9 cellular contexts compared by ENCODE assay signal in genomic region chr11:61680622-61681191, GRCh38. TPM values are rescaled to one million over a fixed set of nuclear protein-coding genes. Genes with fewer than 3 reads are reported as not detected.
DNase-seq lines count a peak whose midpoint lies in the region; ATAC-seq and TF ChIP-seq lines count a peak whose summit lies in the region.
"Had no signal": no experiment of that assay in that cellular context is flagged by ENCODE, and none has a peak within 500 bp of the region (broad histone marks: within the 10 kb centered on the region; RNA-seq: fewer than 3 reads in every experiment).

No MANE protein-coding gene starts in this region.

- H3K79me1 ChIP-seq in mesenchymal stem cell (replicated peaks; ENCODE audit: low read length, poor library complexity, severe bottlenecking), result peaks cover 14% of the 10 kb centered on the region

- peak overlapping the region in 1 of 2 experiments; percentile 15 for H2BK12ac ChIP-seq in mesenchymal stem cell (ENCODE audit: low read length in 2 of 2)

- 63% methylated on average over 30 of the region's 30 CpGs for WGBS in mesenchymal stem cell

- H3K23ac ChIP-seq in mesenchymal stem cell (ENCODE audit: low read length in 2 of 2), result peak overlapping the region in 1 of 2 experiments; percentile 97

- H3K9me3 Mint-ChIP-seq in activated naive CD4-positive, alpha-beta T cell treated with anti-CD3 and anti-CD28 coated beads for 36 hours, result no peaks in the 10 kb centered on the region
- H3K9me3 Mint-ChIP-seq in type B pancreatic cell, result no peaks in the 10 kb centered on the region

- TF ChIP-seq CTCF in breast epithelium (IDR thresholded peaks at IDR 0.05) (no peak), type B pancreatic cell (conservative IDR thresholded peaks at IDR 0.05) (no peak)

- no peak overlapping the region for H2BK15ac ChIP-seq in mesenchymal stem cell (ENCODE audit: low read depth, poor library complexity, severe bottlenecking)

- H3K4me1 Mint-ChIP-seq in activated naive CD4-positive, alpha-beta T cell treated with anti-CD3 and anti-CD28 coated beads for 36 hours (ENCODE audit: low read depth), result peaks cover 3% of the 10 kb centered on the region
- peaks cover 17% of the 10 kb centered on the region for H3K4me1 Mint-ChIP-seq in type B pancreatic cell (ENCODE audit: unreplicated experiment)

- H3K36me3 Mint-ChIP-seq in activated naive CD4-positive, alpha-beta T cell treated with anti-CD3 and anti-CD28 coated beads for 36 hours (ENCODE audit: low read depth), result no peaks in the 10 kb centered on the region
- H3K36me3 Mint-ChIP-seq in type B pancreatic cell, result no peaks in the 10 kb centered on the region

- H2AFZ ChIP-seq in mesenchymal stem cell (ENCODE audit: low read depth, low read length), result peak overlapping the region; percentile 84

- H2AK5ac ChIP-seq in mesenchymal stem cell (ENCODE audit: low read length, severe bottlenecking), result no peak overlapping the region

- peak overlapping the region in 1 of 2 experiments; percentile 89 for H3K14ac ChIP-seq in mesenchymal stem cell (ENCODE audit: low read length in 2 of 2)

- DNase-seq in activated naive CD4-positive, alpha-beta T cell treated with anti-CD3 and anti-CD28 coated beads for 36 hours, result no peak
- DNase-seq in activated naive CD4-positive, alpha-beta T cell treated with Interleukin-2 at 50 U/mL for 16 hours, result no peak
- DNase-seq in breast epithelium (ENCODE audit: low spot score in 2 of 2), result no peak
- no peak for DNase-seq in mesenchymal stem cell
- DNase-seq in type B pancreatic cell (ENCODE audit: extremely low spot score, unreplicated experiment), result no peak
- DNase-seq in cerebellar nuclear complex (lab: John Stamatoyannopoulos, UW), result no peak
- no peak for DNase-seq in stimulated activated CD4-positive, alpha-beta T cell treated with anti-CD3 and anti-CD28 coated beads, Interleukin-15, amount 100 ng/mL, for 24 hours

- H3K27me3 Mint-ChIP-seq in activated naive CD4-positive, alpha-beta T cell treated with anti-CD3 and anti-CD28 coated beads for 36 hours (ENCODE audit: low read depth), result peaks cover 11% of the 10 kb centered on the region
- peaks cover 32% of the 10 kb centered on the region for H3K27me3 Mint-ChIP-seq in type B pancreatic cell

- H3K4me1 ChIP-seq in breast epithelium (no peaks in the 10 kb centered on the region), mesenchymal stem cell (ENCODE audit: control insufficient read depth, insufficient read depth, low read depth, low read length) (peaks cover 46% of the 10 kb centered on the region)

- no peaks in the 10 kb centered on the region for H3K36me3 ChIP-seq in breast epithelium
- no peaks in the 10 kb centered on the region for H3K36me3 ChIP-seq in mesenchymal stem cell (ENCODE audit: control insufficient read depth in 1 of 2, insufficient read depth in 2 of 2, low read depth in 1 of 2, low read length in 2 of 2)

- H3K18ac ChIP-seq in mesenchymal stem cell (ENCODE audit: low read depth in 1 of 2, low read length in 2 of 2), result peak overlapping the region; percentile 12 to 71

- no peak for TF ChIP-seq POLR2A in breast epithelium (IDR thresholded peaks at IDR 0.05)

- peak overlapping the region; percentile 78 for H3K9ac ChIP-seq in mesenchymal stem cell (ENCODE audit: low read length)

- peak overlapping the region; percentile 82 for H3K4me2 ChIP-seq in mesenchymal stem cell (ENCODE audit: low read length, poor library complexity, severe bottlenecking)

- H3K27ac ChIP-seq in breast epithelium (peak overlapping the region; percentile 65 to 79), mesenchymal stem cell (ENCODE audit: low read length, poor library complexity, severe bottlenecking) (no peak overlapping the region)

- H3K4me3 Mint-ChIP-seq in activated naive CD4-positive, alpha-beta T cell treated with anti-CD3 and anti-CD28 coated beads for 36 hours, result peak overlapping the region; percentile 13
- H3K4me3 Mint-ChIP-seq in type B pancreatic cell, result no peak overlapping the region

- intact Hi-C loops in activated naive CD4-positive, alpha-beta T cell treated with anti-CD3 and anti-CD28 coated beads for 36 hours (cut with micrococcal nuclease), result loop anchor here (1.0 kb wide), 2 partner anchors 16 to 53 kb away; no protein-coding TSS in a partner anchor
- intact Hi-C loops in breast epithelium (cut with DNase I; ENCODE audit: low total_unique reads), result no loop called here

- peak overlapping the region; percentile 1 for H4K91ac ChIP-seq in mesenchymal stem cell (ENCODE audit: low read length)

- no peak for ATAC-seq in HG03196 (IDR thresholded peaks at IDR 0.05; ENCODE audit: unreplicated experiment)

- H3K27me3 ChIP-seq in breast epithelium (no peaks in the 10 kb centered on the region), mesenchymal stem cell (ENCODE audit: control insufficient read depth in 1 of 2, insufficient read depth in 1 of 2, low read length in 2 of 2) (peaks cover 14 to 40% of the 10 kb centered on the region in 2 experiments)

- H3K27ac Mint-ChIP-seq in activated naive CD4-positive, alpha-beta T cell treated with anti-CD3 and anti-CD28 coated beads for 36 hours, result no peak overlapping the region
- peak overlapping the region; percentile 72 for H3K27ac Mint-ChIP-seq in type B pancreatic cell

- H2BK5ac ChIP-seq in mesenchymal stem cell (ENCODE audit: low read depth, low read length, poor library complexity, severe bottlenecking), result no peak overlapping the region

- H3K4ac ChIP-seq in mesenchymal stem cell (ENCODE audit: low read depth in 1 of 2, low read length in 2 of 2), result peak overlapping the region; percentile 3 to 57

- H4K8ac ChIP-seq in mesenchymal stem cell (ENCODE audit: low read length), result peak overlapping the region; percentile 41

- H3K9me3 ChIP-seq in breast epithelium, result no peaks in the 10 kb centered on the region
- no peaks in the 10 kb centered on the region for H3K9me3 ChIP-seq in mesenchymal stem cell (ENCODE audit: control insufficient read depth, low read length)

- H3K4me3 ChIP-seq in breast epithelium (peak overlapping the region; percentile 51 to 76 (median 60)), mesenchymal stem cell (ENCODE audit: insufficient read depth in 1 of 2, low read depth in 1 of 2, low read length in 2 of 2) (peak overlapping the region; percentile 70 to 84)

- peak overlapping the region; percentile 51 for H2BK120ac ChIP-seq in mesenchymal stem cell (ENCODE audit: low read depth, low read length)

- CTCF ChIA-PET in activated naive CD4-positive, alpha-beta T cell treated with anti-CD3 and anti-CD28 coated beads for 36 hours (lab: Charles Lee), result interaction anchor here (0.6 to 2.1 kb wide), 6 partner anchors 14 to 255 kb away, joined by 3 to 37 read pairs (median 4); no protein-coding TSS in a partner anchor

RNA-seq across cellular contexts. Expression of gene DAGLA, which starts 0.5 kb away (rescaled TPM):
- under 1 TPM; 0.02 to 0.07 TPM for total RNA-seq in activated naive CD4-positive, alpha-beta T cell treated with anti-CD3 and anti-CD28 coated beads for 36 hours
- total RNA-seq in breast epithelium, result 1 to 10 TPM; 2.4 to 4.5 (median 3.3) TPM
- 2.0 TPM for polyA plus RNA-seq in mesenchymal stem cell (2013, experiment 1 of 2)
- 2.1 TPM for polyA plus RNA-seq in mesenchymal stem cell (2013, experiment 2 of 2)
- total RNA-seq in type B pancreatic cell (ENCODE audit: low replicate concordance), result 5.5 and 7.8 TPM in 2 replicates
- total RNA-seq: OCI-LY7 had no signal
